1 cellular context compared by ENCODE assay signal in genomic region chr3:175659951-175660350, GRCh38.
TF ChIP-seq lines count a peak whose summit lies in the region.

No MANE protein-coding gene starts in this region.

TF ChIP-seq in WTC11, 78 proteins besides CTCF, POLR2A, EP300 and RAD21 (continued from another document):
- TF ChIP-seq, protein P1, sequence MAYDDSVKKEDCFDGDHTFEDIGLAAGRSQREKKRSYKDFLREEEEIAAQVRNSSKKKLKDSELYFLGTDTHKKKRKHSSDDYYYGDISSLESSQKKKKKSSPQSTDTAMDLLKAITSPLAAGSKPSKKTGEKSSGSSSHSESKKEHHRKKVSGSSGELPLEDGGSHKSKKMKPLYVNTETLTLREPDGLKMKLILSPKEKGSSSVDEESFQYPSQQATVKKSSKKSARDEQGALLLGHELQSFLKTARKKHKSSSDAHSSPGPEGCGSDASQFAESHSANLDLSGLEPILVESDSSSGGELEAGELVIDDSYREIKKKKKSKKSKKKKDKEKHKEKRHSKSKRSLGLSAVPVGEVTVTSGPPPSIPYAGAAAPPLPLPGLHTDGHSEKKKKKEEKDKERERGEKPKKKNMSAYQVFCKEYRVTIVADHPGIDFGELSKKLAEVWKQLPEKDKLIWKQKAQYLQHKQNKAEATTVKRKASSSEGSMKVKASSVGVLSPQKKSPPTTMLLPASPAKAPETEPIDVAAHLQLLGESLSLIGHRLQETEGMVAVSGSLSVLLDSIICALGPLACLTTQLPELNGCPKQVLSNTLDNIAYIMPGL (CRISPR knock-in tag; IDR thresholded peaks at IDR 0.05), result no peak
- TF ChIP-seq OVOL2 (CRISPR knock-in tag; IDR thresholded peaks at IDR 0.05; ENCODE audit: borderline replicate concordance) (no peak), NFYB (CRISPR knock-in tag; conservative IDR thresholded peaks at IDR 0.05; ENCODE audit: low read depth) (no peak), CREM (CRISPR knock-in tag; IDR thresholded peaks at IDR 0.05) (no peak), TEAD1 (CRISPR knock-in tag; IDR thresholded peaks at IDR 0.05) (no peak)
